ENCODE assay signal across 1 cellular context in the genomic region with DNA sequence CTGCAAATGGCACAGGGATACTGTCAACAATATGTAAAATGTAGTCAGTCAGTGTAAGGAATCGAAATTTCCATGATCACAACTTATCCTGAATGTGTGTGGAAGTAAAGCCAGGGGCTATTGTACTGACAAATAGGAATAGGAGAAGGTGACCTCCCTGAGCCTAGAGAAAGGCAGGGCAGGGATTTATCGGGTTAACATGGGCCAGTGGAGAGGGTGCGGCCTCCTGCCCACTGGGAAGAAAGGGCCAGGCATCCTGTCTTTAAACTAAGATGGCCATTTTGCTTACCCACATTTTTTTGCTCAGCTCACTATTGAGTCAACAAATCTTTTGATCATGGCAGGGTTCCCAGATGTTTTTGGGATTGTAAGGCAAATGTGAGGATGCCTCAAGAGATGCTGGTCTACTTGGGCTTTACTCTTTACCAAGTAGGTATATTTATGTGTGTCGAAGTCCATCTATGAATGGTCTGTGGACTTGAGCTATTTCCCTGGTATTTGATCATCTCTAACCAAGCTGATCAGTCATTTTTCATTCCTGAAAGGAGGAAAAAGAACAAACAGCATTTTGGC.
TF ChIP-seq lines count a peak whose summit lies in the region.

No MANE protein-coding gene starts in this region.

TF ChIP-seq in SK-N-SH, 30 proteins besides CTCF, POLR2A, EP300 and RAD21:
- no peak for TF ChIP-seq ZBTB33 (IDR thresholded peaks at IDR 0.05; ENCODE audit: borderline replicate concordance, low read depth)
- TF ChIP-seq FOSL2 (IDR thresholded peaks at IDR 0.05; ENCODE audit: borderline replicate concordance, low read depth): no peak
- TF ChIP-seq NRF1 (IDR thresholded peaks at IDR 0.05; ENCODE audit: low read depth, low read length): no peak
- no peak for TF ChIP-seq TAF1 (IDR thresholded peaks at IDR 0.05; ENCODE audit: borderline replicate concordance, low read depth, low read length)
- no peak for TF ChIP-seq IRF3 (IDR thresholded peaks at IDR 0.05; ENCODE audit: low read depth, low read length)
- no peak for TF ChIP-seq REST (IDR thresholded peaks at IDR 0.05; ENCODE audit: low read depth, low read length)
- TF ChIP-seq NFIC (IDR thresholded peaks at IDR 0.05; ENCODE audit: borderline replicate concordance): no peak
- no peak for TF ChIP-seq EZH2phosphoT487 (IDR thresholded peaks at IDR 0.05; ENCODE audit: borderline replicate concordance, low read depth)
- TF ChIP-seq JUND (IDR thresholded peaks at IDR 0.05): no peak
- no peak for TF ChIP-seq SMC3 (IDR thresholded peaks at IDR 0.05; ENCODE audit: low read depth, low read length)
